Comparison of ENCODE assay signal across 16 cellular contexts in genomic region chr1:172566196-172566997, GRCh38. TPM values are rescaled to one million over a fixed set of nuclear protein-coding genes. Genes with fewer than 3 reads are reported as not detected.
DNase-seq lines count a peak whose midpoint lies in the region; ATAC-seq and TF ChIP-seq lines count a peak whose summit lies in the region.
"Had no signal": no experiment of that assay in that cellular context is flagged by ENCODE, and none has a peak within 500 bp of the region (broad histone marks: within the 10 kb centered on the region; RNA-seq: fewer than 3 reads in every experiment).

No MANE protein-coding gene starts in this region.

- no peaks in the 10 kb centered on the region for H3K9me2 ChIP-seq in GM23338 (ENCODE audit: insufficient read depth)

- no peaks in the 10 kb centered on the region for H3K27me3 Mint-ChIP-seq in CD4-positive, CD25-positive, alpha-beta regulatory T cell
- peaks cover 5% of the 10 kb centered on the region for H3K27me3 Mint-ChIP-seq in GM23338 (ENCODE audit: insufficient read depth, low read depth, poor library complexity)
- no peaks in the 10 kb centered on the region for H3K27me3 Mint-ChIP-seq in activated T-helper 1 cell treated with anti-CD3 and anti-CD28 coated beads, Interleukin-12 subunit alpha, Interleukin-12 subunit beta, Interleukin-2, Interleukin-4 antibody, amounts not matched to agents 30 ng/mL and 10 ng/mL and 1 ng/mL, durations not matched to agents 14 hours and 24 hours and 36 hours (ENCODE audit: insufficient read depth)
- H3K27me3 Mint-ChIP-seq: type B pancreatic cell had no signal

- H2BK15ac ChIP-seq in mesendoderm (replicated peaks; ENCODE audit: low read depth), result no peak overlapping the region

- no peak overlapping the region for H3K23ac ChIP-seq in mesendoderm (ENCODE audit: low read length)

- no peaks in the 10 kb centered on the region for H3K27me3 ChIP-seq in CD4-positive, CD25-positive, alpha-beta regulatory T cell (ENCODE audit: control insufficient read depth, insufficient read depth, low read length)
- H3K27me3 ChIP-seq in GM23338 (ENCODE audit: insufficient read depth) (no peaks in the 10 kb centered on the region), mesendoderm (ENCODE audit: insufficient read depth, low read length, poor library complexity) (no peaks in the 10 kb centered on the region)

- TF ChIP-seq POLR2A in lower leg skin (IDR thresholded peaks at IDR 0.05), result no peak

- no peaks in the 10 kb centered on the region for H4K20me1 ChIP-seq in GM23338 (replicated peaks; ENCODE audit: insufficient read depth)

- H3K18ac ChIP-seq in mesendoderm (ENCODE audit: low read length), result no peak overlapping the region

- no peak overlapping the region for H3K9ac ChIP-seq in mesendoderm (ENCODE audit: low read length)

- H3K79me1 ChIP-seq in mesendoderm (ENCODE audit: low read length), result peaks cover 4% of the 10 kb centered on the region

- no peak for ATAC-seq in CD4-positive, CD25-positive, alpha-beta regulatory T cell (ENCODE audit: low read depth in 2 of 2)
- no peak for ATAC-seq in GM23338
- no peak for ATAC-seq in GM18909 (IDR thresholded peaks at IDR 0.05; ENCODE audit: poor library complexity, unreplicated experiment)
- ATAC-seq: sciatic nerve had no signal

- intact Hi-C loops in activated T-helper 1 cell treated with anti-CD3 and anti-CD28 coated beads, Interleukin-12 subunit alpha, Interleukin-12 subunit beta, Interleukin-2, Interleukin-4 antibody, amounts not matched to agents 30 ng/mL and 10 ng/mL and 1 ng/mL, durations not matched to agents 14 hours and 24 hours and 36 hours (cut with micrococcal nuclease), result no loop called here
- intact Hi-C loops in lower leg skin (cut with DNase I; ENCODE audit: low total_unique reads), result no loop called here

- no peak overlapping the region for H4K5ac ChIP-seq in mesendoderm (ENCODE audit: low read length)

- no peak for DNase-seq in CD4-positive, CD25-positive, alpha-beta regulatory T cell
- DNase-seq in GM23338 (ENCODE audit: low spot score) (peak; percentile 16), mesendoderm (peak; percentile 47), retina (no peak), lower leg skin (ENCODE audit: low spot score in 2 of 2) (no peak)
- no peak for DNase-seq in activated T-helper 1 cell treated with anti-CD3 and anti-CD28 coated beads, Interleukin-12 subunit alpha, Interleukin-12 subunit beta, Interleukin-2, Interleukin-4 antibody, amounts not matched to agents 30 ng/mL and 10 ng/mL and 1 ng/mL, durations not matched to agents 14 hours and 24 hours and 36 hours (ENCODE audit: low spot score)
- DNase-seq: activated CD4-positive, alpha-beta T cell treated with anti-CD3 and anti-CD28 coated beads, Interleukin-2, amount 50 U/mL, for 4 hours; AML-193; Calu3; left ventricle myocardium inferior; NCI-H1092 treated with DMSO at 0.1 percent for 48 hours; NCI-H2029 treated with DMSO at 0.1 percent for 48 hours; stimulated activated naive CD4-positive, alpha-beta T cell had no signal

- H3K56ac ChIP-seq in mesendoderm (ENCODE audit: low read length), result peak overlapping the region; percentile 25

- H3K79me2 ChIP-seq in GM23338 (replicated peaks; ENCODE audit: insufficient read depth) (peaks cover 14% of the 10 kb centered on the region), mesendoderm (ENCODE audit: control insufficient read depth, insufficient read depth, low read length) (no peaks in the 10 kb centered on the region)

- H3K27ac Mint-ChIP-seq in CD4-positive, CD25-positive, alpha-beta regulatory T cell, result peak overlapping the region in 2 of 3 donors; percentile 13 to 45
- peak overlapping the region; percentile 51 for H3K27ac Mint-ChIP-seq in GM23338
- H3K27ac Mint-ChIP-seq in activated T-helper 1 cell treated with anti-CD3 and anti-CD28 coated beads, Interleukin-12 subunit alpha, Interleukin-12 subunit beta, Interleukin-2, Interleukin-4 antibody, amounts not matched to agents 30 ng/mL and 10 ng/mL and 1 ng/mL, durations not matched to agents 14 hours and 24 hours and 36 hours, result peak overlapping the region; percentile 1
- H3K27ac Mint-ChIP-seq: type B pancreatic cell had no signal

- H4K8ac ChIP-seq in mesendoderm (ENCODE audit: low read depth, low read length), result no peak overlapping the region

- H3K9me3 Mint-ChIP-seq in CD4-positive, CD25-positive, alpha-beta regulatory T cell, result peaks cover 0 to 9% (median 4%) of the 10 kb centered on the region in 7 donors
- peaks cover 6% of the 10 kb centered on the region for H3K9me3 Mint-ChIP-seq in GM23338
- peaks cover 4% of the 10 kb centered on the region for H3K9me3 Mint-ChIP-seq in activated T-helper 1 cell treated with anti-CD3 and anti-CD28 coated beads, Interleukin-12 subunit alpha, Interleukin-12 subunit beta, Interleukin-2, Interleukin-4 antibody, amounts not matched to agents 30 ng/mL and 10 ng/mL and 1 ng/mL, durations not matched to agents 14 hours and 24 hours and 36 hours

- no peaks in the 10 kb centered on the region for H3F3A ChIP-seq in GM23338 (replicated peaks; ENCODE audit: low read depth)

- peaks cover 6 to 12% (median 10%) of the 10 kb centered on the region in 4 donors for H3K4me1 Mint-ChIP-seq in CD4-positive, CD25-positive, alpha-beta regulatory T cell
- H3K4me1 Mint-ChIP-seq in GM23338, result peaks cover 8% of the 10 kb centered on the region
- peaks cover 13% of the 10 kb centered on the region for H3K4me1 Mint-ChIP-seq in activated T-helper 1 cell treated with anti-CD3 and anti-CD28 coated beads, Interleukin-12 subunit alpha, Interleukin-12 subunit beta, Interleukin-2, Interleukin-4 antibody, amounts not matched to agents 30 ng/mL and 10 ng/mL and 1 ng/mL, durations not matched to agents 14 hours and 24 hours and 36 hours (ENCODE audit: low read depth)

- H3K4me2 ChIP-seq in GM23338 (no peak overlapping the region), mesendoderm (ENCODE audit: low read length) (no peak overlapping the region)

- no peak overlapping the region for H3K4ac ChIP-seq in mesendoderm (ENCODE audit: low read depth, low read length)

- H2AK5ac ChIP-seq in mesendoderm (ENCODE audit: low read length), result no peak overlapping the region

- H2BK120ac ChIP-seq in mesendoderm (ENCODE audit: low read depth, low read length), result no peak overlapping the region

- H2AFZ ChIP-seq in GM23338, result no peak overlapping the region

- H3K9me3 ChIP-seq in CD4-positive, CD25-positive, alpha-beta regulatory T cell (ENCODE audit: control insufficient read depth in 2 of 2, low read length in 2 of 2), result no peaks in the 10 kb centered on the region
- H3K9me3 ChIP-seq: left ventricle myocardium inferior had no signal

- no peak overlapping the region for H3K27ac ChIP-seq in CD4-positive, CD25-positive, alpha-beta regulatory T cell (ENCODE audit: insufficient read depth, low read length, poor library complexity, severe bottlenecking)
- H3K27ac ChIP-seq in GM23338 (ENCODE audit: low read depth) (no peak overlapping the region), mesendoderm (ENCODE audit: low read depth, low read length) (no peak overlapping the region)
- H3K27ac ChIP-seq: left ventricle myocardium inferior had no signal

- TF ChIP-seq CTCF in GM23338 (conservative IDR thresholded peaks at IDR 0.05; ENCODE audit: low read depth in 2 of 2) (no peak), lower leg skin (IDR thresholded peaks at IDR 0.05) (no peak)

- no CpG with 5 or more reads among the region's 5 CpGs for WGBS in mesendoderm (ENCODE audit: extremely low coverage, insufficient coverage, low lambda C conversion rate)
- 89 to 90% methylated on average over 5 of the region's 5 CpGs for WGBS in lower leg skin, 2 donors

- no peak overlapping the region for H3K4me3 ChIP-seq in CD4-positive, CD25-positive, alpha-beta regulatory T cell (ENCODE audit: low read depth, low read length)
- H3K4me3 ChIP-seq in GM23338, result no peak overlapping the region
- no peak overlapping the region for H3K4me3 ChIP-seq in mesendoderm (ENCODE audit: low read length)
- H3K4me3 ChIP-seq in lower leg skin (ENCODE audit: low read depth, poor library complexity, severe bottlenecking), result no peak overlapping the region
- H3K4me3 ChIP-seq: left ventricle myocardium inferior had no signal

- peaks cover 73% of the 10 kb centered on the region for H3K36me3 ChIP-seq in CD4-positive, CD25-positive, alpha-beta regulatory T cell (ENCODE audit: control insufficient read depth, insufficient read depth, low read length)
- H3K36me3 ChIP-seq in GM23338 (ENCODE audit: insufficient read depth), result peaks cover 42% of the 10 kb centered on the region
- H3K36me3 ChIP-seq in mesendoderm (ENCODE audit: control insufficient read depth, insufficient read depth, low read length), result no peaks in the 10 kb centered on the region

- no peak overlapping the region for H2BK5ac ChIP-seq in mesendoderm (ENCODE audit: low read length)

- H3K4me3 Mint-ChIP-seq in CD4-positive, CD25-positive, alpha-beta regulatory T cell, result no peak overlapping the region
- no peak overlapping the region for H3K4me3 Mint-ChIP-seq in GM23338
- H3K4me3 Mint-ChIP-seq in activated T-helper 1 cell treated with anti-CD3 and anti-CD28 coated beads, Interleukin-12 subunit alpha, Interleukin-12 subunit beta, Interleukin-2, Interleukin-4 antibody, amounts not matched to agents 30 ng/mL and 10 ng/mL and 1 ng/mL, durations not matched to agents 14 hours and 24 hours and 36 hours, result no peak overlapping the region
- H3K4me3 Mint-ChIP-seq: type B pancreatic cell had no signal

- H3K4me1 ChIP-seq in CD4-positive, CD25-positive, alpha-beta regulatory T cell (ENCODE audit: control insufficient read depth, insufficient read depth, low read length, poor library complexity, severe bottlenecking), result no peaks in the 10 kb centered on the region
- no peaks in the 10 kb centered on the region for H3K4me1 ChIP-seq in GM23338 (ENCODE audit: insufficient read depth)
- no peaks in the 10 kb centered on the region for H3K4me1 ChIP-seq in mesendoderm (ENCODE audit: control insufficient read depth, low read depth, low read length)
- H3K4me1 ChIP-seq: left ventricle myocardium inferior had no signal

- H3K36me3 Mint-ChIP-seq in CD4-positive, CD25-positive, alpha-beta regulatory T cell, result peaks cover 55% of the 10 kb centered on the region
- H3K36me3 Mint-ChIP-seq in GM23338 (ENCODE audit: low read depth), result peaks cover 88% of the 10 kb centered on the region
- H3K36me3 Mint-ChIP-seq in activated T-helper 1 cell treated with anti-CD3 and anti-CD28 coated beads, Interleukin-12 subunit alpha, Interleukin-12 subunit beta, Interleukin-2, Interleukin-4 antibody, amounts not matched to agents 30 ng/mL and 10 ng/mL and 1 ng/mL, durations not matched to agents 14 hours and 24 hours and 36 hours (ENCODE audit: low read depth), result peaks cover 51% of the 10 kb centered on the region

RNA-seq across cellular contexts. Expression of gene SUCO, which starts 33.4 kb away (rescaled TPM):
- 108 TPM for total RNA-seq in CD4-positive, CD25-positive, alpha-beta regulatory T cell
- polyA plus RNA-seq in CD4-positive, CD25-positive, alpha-beta regulatory T cell, result 10 to 100 TPM in 3 of 4 donors, 1 to 10 TPM in 1; 9.0 to 16.6 (median 15.3) TPM
- total RNA-seq in GM23338 (2014; rRNA removed; shearing (Covaris generic)), result 45.9 and 49.8 TPM in 2 replicates
- 14.1 and 18.0 TPM in 2 replicates for polyA plus RNA-seq in GM23338 (2016; fragmentation: Nextera tagmentation; extraction: Ambion mirVana)
- 39.3 and 40.4 TPM in 2 replicates for total RNA-seq in activated T-helper 1 cell treated with anti-CD3 and anti-CD28 coated beads, Interleukin-12 subunit alpha, Interleukin-12 subunit beta, Interleukin-2, Interleukin-4 antibody, amounts not matched to agents 30 ng/mL and 10 ng/mL and 1 ng/mL, durations not matched to agents 14 hours and 24 hours and 36 hours
- polyA plus RNA-seq in mesendoderm (2013, experiment 1 of 2), result 20.4 TPM
- polyA plus RNA-seq in mesendoderm (2013, experiment 2 of 2), result 19.6 TPM
- 10 to 100 TPM; 30.0 to 32.8 (median 30.7) TPM for total RNA-seq in lower leg skin

Comparison
In these comparisons a context has a peak if more than half of its experiments do, and no peak if none do; other contexts are left out.
1. DNase-seq: peak in GM23338 (single experiment) and mesendoderm (single experiment); none in CD4-positive, CD25-positive, alpha-beta regulatory T cell (0 of 3), activated T-helper 1 cell treated with anti-CD3 and anti-CD28 coated beads, Interleukin-12 subunit alpha, Interleukin-12 subunit beta, Interleukin-2, Interleukin-4 antibody, amounts not matched to agents 30 ng/mL and 10 ng/mL and 1 ng/mL, durations not matched to agents 14 hours and 24 hours and 36 hours (single experiment), retina (single experiment) and lower leg skin (0 of 2).
2. H3K27ac Mint-ChIP-seq: peak in every context shown above with its lines; median percentile 51 in GM23338; 29 in CD4-positive, CD25-positive, alpha-beta regulatory T cell; 1 in activated T-helper 1 cell treated with anti-CD3 and anti-CD28 coated beads, Interleukin-12 subunit alpha, Interleukin-12 subunit beta, Interleukin-2, Interleukin-4 antibody, amounts not matched to agents 30 ng/mL and 10 ng/mL and 1 ng/mL, durations not matched to agents 14 hours and 24 hours and 36 hours.